ENCODE assay signal across 1 cellular context in the genomic region with DNA sequence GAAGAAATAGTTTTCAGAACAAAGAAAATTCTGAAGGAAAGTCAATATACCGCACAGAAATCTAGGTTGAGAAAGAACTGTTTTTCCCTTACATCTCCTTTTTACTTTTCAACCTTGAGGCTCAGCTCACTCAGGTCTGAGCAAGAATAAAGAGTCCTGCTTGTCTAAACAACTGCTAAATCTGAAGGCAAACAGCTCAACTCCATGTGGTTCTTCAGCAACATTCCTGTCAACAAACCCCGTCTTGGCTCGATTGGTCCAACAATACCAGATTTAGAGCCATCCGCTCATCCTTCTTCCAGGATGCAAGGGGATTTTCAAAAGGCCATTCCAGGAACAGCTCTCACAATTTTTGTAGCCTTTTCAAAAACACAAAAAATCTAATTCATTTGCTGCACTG.
TF ChIP-seq lines count a peak whose summit lies in the region.

No MANE protein-coding gene starts in this region.

TF ChIP-seq in SK-N-SH, 30 proteins besides CTCF, POLR2A, EP300 and RAD21 (continued from another document):
- TF ChIP-seq, protein P1, sequence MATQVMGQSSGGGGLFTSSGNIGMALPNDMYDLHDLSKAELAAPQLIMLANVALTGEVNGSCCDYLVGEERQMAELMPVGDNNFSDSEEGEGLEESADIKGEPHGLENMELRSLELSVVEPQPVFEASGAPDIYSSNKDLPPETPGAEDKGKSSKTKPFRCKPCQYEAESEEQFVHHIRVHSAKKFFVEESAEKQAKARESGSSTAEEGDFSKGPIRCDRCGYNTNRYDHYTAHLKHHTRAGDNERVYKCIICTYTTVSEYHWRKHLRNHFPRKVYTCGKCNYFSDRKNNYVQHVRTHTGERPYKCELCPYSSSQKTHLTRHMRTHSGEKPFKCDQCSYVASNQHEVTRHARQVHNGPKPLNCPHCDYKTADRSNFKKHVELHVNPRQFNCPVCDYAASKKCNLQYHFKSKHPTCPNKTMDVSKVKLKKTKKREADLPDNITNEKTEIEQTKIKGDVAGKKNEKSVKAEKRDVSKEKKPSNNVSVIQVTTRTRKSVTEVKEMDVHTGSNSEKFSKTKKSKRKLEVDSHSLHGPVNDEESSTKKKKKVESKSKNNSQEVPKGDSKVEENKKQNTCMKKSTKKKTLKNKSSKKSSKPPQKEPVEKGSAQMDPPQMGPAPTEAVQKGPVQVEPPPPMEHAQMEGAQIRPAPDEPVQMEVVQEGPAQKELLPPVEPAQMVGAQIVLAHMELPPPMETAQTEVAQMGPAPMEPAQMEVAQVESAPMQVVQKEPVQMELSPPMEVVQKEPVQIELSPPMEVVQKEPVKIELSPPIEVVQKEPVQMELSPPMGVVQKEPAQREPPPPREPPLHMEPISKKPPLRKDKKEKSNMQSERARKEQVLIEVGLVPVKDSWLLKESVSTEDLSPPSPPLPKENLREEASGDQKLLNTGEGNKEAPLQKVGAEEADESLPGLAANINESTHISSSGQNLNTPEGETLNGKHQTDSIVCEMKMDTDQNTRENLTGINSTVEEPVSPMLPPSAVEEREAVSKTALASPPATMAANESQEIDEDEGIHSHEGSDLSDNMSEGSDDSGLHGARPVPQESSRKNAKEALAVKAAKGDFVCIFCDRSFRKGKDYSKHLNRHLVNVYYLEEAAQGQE (IDR thresholded peaks at IDR 0.05; ENCODE audit: low read depth, low read length), result no peak
- TF ChIP-seq, protein P2, sequence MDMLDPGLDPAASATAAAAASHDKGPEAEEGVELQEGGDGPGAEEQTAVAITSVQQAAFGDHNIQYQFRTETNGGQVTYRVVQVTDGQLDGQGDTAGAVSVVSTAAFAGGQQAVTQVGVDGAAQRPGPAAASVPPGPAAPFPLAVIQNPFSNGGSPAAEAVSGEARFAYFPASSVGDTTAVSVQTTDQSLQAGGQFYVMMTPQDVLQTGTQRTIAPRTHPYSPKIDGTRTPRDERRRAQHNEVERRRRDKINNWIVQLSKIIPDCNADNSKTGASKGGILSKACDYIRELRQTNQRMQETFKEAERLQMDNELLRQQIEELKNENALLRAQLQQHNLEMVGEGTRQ (IDR thresholded peaks at IDR 0.05; ENCODE audit: borderline replicate concordance, low read depth, low read length), result no peak
- no peak for TF ChIP-seq MXI1 (IDR thresholded peaks at IDR 0.05; ENCODE audit: low read depth, low read length)
- TF ChIP-seq TAF1 (IDR thresholded peaks at IDR 0.05; ENCODE audit: borderline replicate concordance, low read depth, low read length), result no peak
- TF ChIP-seq GABPA (IDR thresholded peaks at IDR 0.05; ENCODE audit: low read depth), result no peak
- TF ChIP-seq YY1 (IDR thresholded peaks at IDR 0.05; ENCODE audit: low read depth), result no peak
- no peak for TF ChIP-seq ELF1 (IDR thresholded peaks at IDR 0.05)
- no peak for TF ChIP-seq RXRA (IDR thresholded peaks at IDR 0.05; ENCODE audit: borderline replicate concordance, low read depth)
